ENCODE assay signal across 8 cellular contexts in genomic region chr6:31399589-31400466, GRCh38. TPM values are rescaled to one million over a fixed set of nuclear protein-coding genes. Genes with fewer than 3 reads are reported as not detected.
DNase-seq lines count a peak whose midpoint lies in the region; ATAC-seq, FAIRE-seq and TF ChIP-seq lines count a peak whose summit lies in the region.

No MANE protein-coding gene starts in this region.

- peak; percentile 82 for ATAC-seq in left lobe of liver
- no peak for ATAC-seq in GM19463 (IDR thresholded peaks at IDR 0.05; ENCODE audit: unreplicated experiment)

- TF ChIP-seq CTCF in AG10803 (conservative IDR thresholded peaks at IDR 0.05; ENCODE audit: low read length): peak; percentile 86

- peak; percentile 62 for FAIRE-seq in GM19239 (lab: Jason Lieb, UNC)

- peak; percentile 86 for DNase-seq in AG10803 (ENCODE audit: low read depth)
- peak; percentile 29 for DNase-seq in GM19239 (ENCODE audit: insufficient read length, low spot score)
- DNase-seq in NCI-H2029 treated with DMSO at 0.1 percent for 48 hours (lab: John Stamatoyannopoulos, UW): peak; percentile 46
- peak; percentile 77 to 82 for DNase-seq in activated CD4-positive, alpha-beta T cell treated with anti-CD3 and anti-CD28 coated beads, Interleukin-2, amount 50 U/mL, for 48 hours
- peak; percentile 86 to 94 for DNase-seq in dermis microvascular lymphatic vessel endothelial cell (ENCODE audit: low read depth in 2 of 2)
- DNase-seq in left lobe of liver (ENCODE audit: low spot score): peak; percentile 92
- peak; percentile 80 for DNase-seq in stimulated activated CD4-positive, alpha-beta T cell treated with anti-CD3 and anti-CD28 coated beads, Interleukin-15, amount 100 ng/mL, for 24 hours

- peak overlapping the region; percentile 84 for H3K4me3 ChIP-seq in AG10803 (ENCODE audit: low read length)

RNA-seq across cellular contexts. Expression of gene MICA, which starts 3.6 kb away (rescaled TPM):
- total RNA-seq in dermis microvascular lymphatic vessel endothelial cell (26.4 and 33.2 TPM in 2 replicates), left lobe of liver (6.3 TPM)

RNA-seq across cellular contexts. Expression of gene HLA-B, which starts 42.8 kb away (rescaled TPM):
- total RNA-seq in dermis microvascular lymphatic vessel endothelial cell (258 and 476 TPM in 2 replicates), left lobe of liver (291 TPM)

Comparison
In these comparisons a context has a peak if more than half of its experiments do, and no peak if none do; other contexts are left out.
1. DNase-seq: peak in every context shown above with its lines; median percentile 92 in left lobe of liver; 90 in dermis microvascular lymphatic vessel endothelial cell; 86 in AG10803; 80 in stimulated activated CD4-positive, alpha-beta T cell treated with anti-CD3 and anti-CD28 coated beads, Interleukin-15, amount 100 ng/mL, for 24 hours; 80 in activated CD4-positive, alpha-beta T cell treated with anti-CD3 and anti-CD28 coated beads, Interleukin-2, amount 50 U/mL, for 48 hours; 46 in NCI-H2029 treated with DMSO at 0.1 percent for 48 hours; 29 in GM19239.